26 cellular contexts compared by ENCODE assay signal in the genomic region with DNA sequence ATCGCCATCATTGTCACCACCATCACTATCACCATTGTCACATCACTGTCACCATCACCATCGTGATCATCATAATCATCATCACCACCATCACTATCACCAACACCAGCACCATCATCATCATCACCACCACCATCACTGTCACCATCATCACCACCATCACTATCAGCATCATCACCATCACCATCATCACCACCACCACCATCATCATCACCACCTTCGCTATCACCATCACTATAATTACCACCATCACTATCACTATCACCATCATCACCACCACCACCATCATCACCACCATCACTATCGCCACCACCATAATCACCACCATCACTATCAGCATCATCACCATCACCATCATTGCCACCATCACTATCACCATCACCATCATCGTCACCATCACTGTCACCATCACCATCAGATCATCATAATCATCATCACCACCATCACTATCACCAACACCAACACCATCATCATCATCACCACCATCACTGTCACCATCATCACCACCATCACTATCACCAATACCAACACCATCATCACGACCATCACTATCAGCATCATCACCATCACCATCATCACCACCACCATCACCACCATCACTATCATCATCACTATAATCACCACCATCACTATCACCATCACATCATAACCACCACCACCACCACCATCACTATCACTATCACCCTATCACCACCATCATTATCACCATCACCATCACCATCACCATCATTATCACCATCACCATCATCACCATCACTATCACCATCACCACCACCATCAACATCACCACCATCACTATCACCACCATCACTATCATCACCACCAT. TPM values are rescaled to one million over a fixed set of nuclear protein-coding genes. Genes with fewer than 3 reads are reported as not detected.
DNase-seq lines count a peak whose midpoint lies in the region; ATAC-seq, FAIRE-seq and TF ChIP-seq lines count a peak whose summit lies in the region.
"Had no signal": no experiment of that assay in that cellular context is flagged by ENCODE, and none has a peak within 500 bp of the region (broad histone marks: within the 10 kb centered on the region; RNA-seq: fewer than 3 reads in every experiment).

No MANE protein-coding gene starts in this region.

- no peak for TF ChIP-seq POLR2A in H1 (IDR thresholded peaks at IDR 0.05; ENCODE audit: control extremely low read depth in 1 of 2, low read depth in 2 of 2, low read length in 2 of 2)

- DNase-seq in activated T-cell treated with anti-CD3 and anti-CD28 coated beads, Interleukin-2, amount 50 U/mL, for 72 hours = no peak
- DNase-seq in activated T-cell treated with anti-CD3 and anti-CD28 coated beads, Interleukin-2, amount 50 U/mL, for 1 hour = no peak
- no peak for DNase-seq in H1 (ENCODE audit: low read depth in 1 of 2, low spot score in 2 of 2)
- peak; percentile 12 for DNase-seq in posterior vena cava (ENCODE audit: low spot score)
- no peak for DNase-seq in COLO668 (lab: John Stamatoyannopoulos, UW; ENCODE audit: unreplicated experiment)
- no peak for DNase-seq in central memory CD4-positive, alpha-beta T cell
- DNase-seq: BE2C; Calu3; CD8-positive, alpha-beta memory T cell; DMS153; DND-41; GM23248; KBM-7; MM.1S; NCI-H2029 treated with DMSO at 0.1 percent for 48 hours; NCI-H446 treated with DMSO at 0.1 percent for 48 hours; NCI-H526 treated with DMSO at 0.1 percent for 48 hours; Right ventricle myocardium superior; RPMI8226 had no signal

- no peaks in the 10 kb centered on the region for H3K27me3 Mint-ChIP-seq in activated T-cell treated with anti-CD3 and anti-CD28 coated beads, Interleukin-2, amount 50 U/mL, for 72 hours (ENCODE audit: low read depth)
- H3K27me3 Mint-ChIP-seq in activated T-helper 17 cell treated with anti-CD3 and anti-CD28 coated beads, Interleukin-2, amount 50 U/mL, for 72 hours = no peaks in the 10 kb centered on the region
- H3K27me3 Mint-ChIP-seq: CD8-positive, alpha-beta memory T cell had no signal

- no peak overlapping the region for H3K18ac ChIP-seq in H1 (ENCODE audit: extremely low read depth, low read length)

- no peak overlapping the region for H2BK120ac ChIP-seq in H1 (replicated peaks; ENCODE audit: low read depth, low read length)

- H4K20me1 ChIP-seq in H1 (replicated peaks in 1 of 2; ENCODE audit: control insufficient read depth in 1 of 2, insufficient read depth in 2 of 2, low read length in 2 of 2) = peaks cover 0 to 9% of the 10 kb centered on the region in 2 experiments

- H3K4me1 Mint-ChIP-seq in activated T-cell treated with anti-CD3 and anti-CD28 coated beads, Interleukin-2, amount 50 U/mL, for 72 hours (ENCODE audit: low read depth) = peaks cover 4% of the 10 kb centered on the region
- peaks cover 11% of the 10 kb centered on the region for H3K4me1 Mint-ChIP-seq in activated T-helper 17 cell treated with anti-CD3 and anti-CD28 coated beads, Interleukin-2, amount 50 U/mL, for 72 hours

- no peaks in the 10 kb centered on the region for H3K27me3 ChIP-seq in H1 (replicated peaks in 1 of 4; ENCODE audit: control insufficient read depth in 3 of 4, extremely low read depth in 1 of 4, insufficient read depth in 3 of 4, low read length in 3 of 4)
- H3K27me3 ChIP-seq: BE2C, SJSA1 had no signal

- no peak overlapping the region for H2AFZ ChIP-seq in H1 (ENCODE audit: low read length)
- H2AFZ ChIP-seq: GM23248 had no signal

- H2AK5ac ChIP-seq in H1 (ENCODE audit: low read depth, low read length) = peak overlapping the region; percentile 79; the same call in 1 of the 2 replicates

- ATAC-seq in activated T-cell treated with anti-CD3 and anti-CD28 coated beads, Interleukin-2, amount 50 U/mL, for 72 hours (replicated peaks in 1 of 2) = peak; percentile 13 to 18
- peak; percentile 16 for ATAC-seq in activated T-helper 17 cell treated with anti-CD3 and anti-CD28 coated beads, Interleukin-2, amount 50 U/mL, for 72 hours (replicated peaks)
- no peak for ATAC-seq in HG03095 (IDR thresholded peaks at IDR 0.05; ENCODE audit: unreplicated experiment)

- TF ChIP-seq EP300 in H1 (IDR thresholded peaks at IDR 0.05; ENCODE audit: borderline replicate concordance in 1 of 2, low read depth in 2 of 2, low read length in 2 of 2) = no peak

- CTCF ChIA-PET in H1 (lab: Charles Lee; ENCODE audit: partially characterized antibody) = no interaction called here

- no peaks in the 10 kb centered on the region for H3K79me2 ChIP-seq in H1 (ENCODE audit: control insufficient read depth in 1 of 2, insufficient read depth in 2 of 2, low read length in 2 of 2)

- H3K23ac ChIP-seq in H1 (ENCODE audit: insufficient read length) = no peak overlapping the region

- no peak overlapping the region for H3K27ac Mint-ChIP-seq in activated T-cell treated with anti-CD3 and anti-CD28 coated beads, Interleukin-2, amount 50 U/mL, for 72 hours
- H3K27ac Mint-ChIP-seq in activated T-helper 17 cell treated with anti-CD3 and anti-CD28 coated beads, Interleukin-2, amount 50 U/mL, for 72 hours = no peak overlapping the region
- H3K27ac Mint-ChIP-seq: CD14-positive monocyte had no signal

- peak overlapping the region in 1 of 4 experiments; percentile 4; a peak in 1 of 7 replicates for H3K9ac ChIP-seq in H1 (replicated peaks in 1 of 4; ENCODE audit: extremely low read depth in 1 of 4, low read depth in 3 of 4, low read length in 3 of 4)
- H3K9ac ChIP-seq: GM23248 had no signal

- no peaks in the 10 kb centered on the region for H3K36me3 ChIP-seq in H1 (ENCODE audit: control insufficient read depth in 2 of 4, insufficient read depth in 4 of 4, low read length in 3 of 4)
- H3K36me3 ChIP-seq: BE2C, HAP-1, SJSA1 had no signal

- H2BK5ac ChIP-seq in H1 (ENCODE audit: low read depth, low read length) = no peak overlapping the region

- H3K56ac ChIP-seq in H1 (replicated peaks; ENCODE audit: insufficient read length, low read depth, low read length) = peak overlapping the region; percentile 87

- H2BK12ac ChIP-seq in H1 (ENCODE audit: low read depth, low read length) = no peak overlapping the region

- no peak overlapping the region for H2BK15ac ChIP-seq in H1 (ENCODE audit: low read length)

- no peak overlapping the region for H3K4me2 ChIP-seq in H1 (ENCODE audit: insufficient read depth in 1 of 2, low read depth in 2 of 2, low read length in 2 of 2)

- H2BK20ac ChIP-seq in H1 (ENCODE audit: low read length) = no peak overlapping the region

- POLR2A ChIA-PET in H1 (lab: Charles Lee; ENCODE audit: partially characterized antibody) = no interaction called here

- H4K8ac ChIP-seq in H1 (ENCODE audit: extremely low read depth, insufficient read depth, low read length) = no peak overlapping the region

- no peak overlapping the region for H3K4me3 ChIP-seq in H1 (ENCODE audit: extremely low read depth in 1 of 4, insufficient read depth in 2 of 4, low read depth in 3 of 4, low read length in 4 of 4)
- H3K4me3 ChIP-seq: GM23248, HAP-1, SJSA1 had no signal

- H3K36me3 Mint-ChIP-seq in activated T-cell treated with anti-CD3 and anti-CD28 coated beads, Interleukin-2, amount 50 U/mL, for 72 hours (ENCODE audit: insufficient read depth in 2 of 2) = no peaks in the 10 kb centered on the region
- no peaks in the 10 kb centered on the region for H3K36me3 Mint-ChIP-seq in activated T-helper 17 cell treated with anti-CD3 and anti-CD28 coated beads, Interleukin-2, amount 50 U/mL, for 72 hours (ENCODE audit: low read depth)
- H3K36me3 Mint-ChIP-seq: CD14-positive monocyte; CD8-positive, alpha-beta memory T cell had no signal

- peaks cover 0 to 5% of the 10 kb centered on the region in 2 experiments; a peak in 1 of 4 replicates for H3K9me3 ChIP-seq in H1 (ENCODE audit: insufficient read depth in 2 of 2, low read depth in 1 of 2, low read length in 1 of 2)
- H3K9me3 ChIP-seq: BE2C, HAP-1, SJSA1 had no signal

- H4K91ac ChIP-seq in H1 (replicated peaks; ENCODE audit: insufficient read length, low read length) = no peak overlapping the region

- TF ChIP-seq RAD21 in H1 (IDR thresholded peaks at IDR 0.05 in 1 of 2, conservative IDR thresholded peaks at IDR 0.05 in 1 of 2; ENCODE audit: low read depth in 2 of 2, low read length in 2 of 2) = no peak

- TF ChIP-seq CTCF in H1 (IDR thresholded peaks at IDR 0.05; ENCODE audit: control extremely low read depth in 1 of 3, insufficient read depth in 1 of 3, low read depth in 1 of 3, low read length in 3 of 3) = no peak

- 93% methylated on average over 6 of the region's 6 CpGs; no CpG with 5 or more reads in 1 of the 2 experiments for WGBS in H1 (ENCODE audit: extremely low coverage in 1 of 2, insufficient coverage in 1 of 2, insufficient read length in 1 of 2, insufficient replicate concordance in 2 of 2, low coverage in 1 of 2, low lambda C conversion rate in 2 of 2, missing lambda C conversion rate in 1 of 2), 2 experiments

- H3K79me1 ChIP-seq in H1 (ENCODE audit: low read depth, low read length) = no peaks in the 10 kb centered on the region

- intact Hi-C loops in posterior vena cava (cut with DNase I) = no loop called here

- H3K4me3 Mint-ChIP-seq in activated T-cell treated with anti-CD3 and anti-CD28 coated beads, Interleukin-2, amount 50 U/mL, for 72 hours = no peak overlapping the region
- no peak overlapping the region for H3K4me3 Mint-ChIP-seq in activated T-helper 17 cell treated with anti-CD3 and anti-CD28 coated beads, Interleukin-2, amount 50 U/mL, for 72 hours
- H3K4me3 Mint-ChIP-seq: CD14-positive monocyte had no signal

- H3K4me1 ChIP-seq in H1 (replicated peaks in 1 of 4; ENCODE audit: control insufficient read depth in 3 of 4, insufficient read depth in 4 of 4, low read length in 3 of 4) = peaks cover 0 to under 1% (median 0%) of the 10 kb centered on the region in 4 experiments; a peak in 1 of 7 replicates
- H3K4me1 ChIP-seq: BE2C, HAP-1 had no signal

- no peak overlapping the region for H4K5ac ChIP-seq in H1 (ENCODE audit: insufficient read length, low read depth, low read length)

- no peak overlapping the region for H3K4ac ChIP-seq in H1 (replicated peaks; ENCODE audit: insufficient read length, low read depth, low read length)

- no peak overlapping the region for H3K14ac ChIP-seq in H1 (ENCODE audit: insufficient read length)

- no peak overlapping the region for H3K27ac ChIP-seq in H1 (ENCODE audit: low read depth, low read length)
- H3K27ac ChIP-seq: 22Rv1, GM23248, HL-60, SJSA1 had no signal

- H3K9me3 Mint-ChIP-seq in activated T-cell treated with anti-CD3 and anti-CD28 coated beads, Interleukin-2, amount 50 U/mL, for 72 hours = no peaks in the 10 kb centered on the region
- H3K9me3 Mint-ChIP-seq in activated T-helper 17 cell treated with anti-CD3 and anti-CD28 coated beads, Interleukin-2, amount 50 U/mL, for 72 hours = no peaks in the 10 kb centered on the region
- H3K9me3 Mint-ChIP-seq: CD8-positive, alpha-beta memory T cell had no signal

- no peak for FAIRE-seq in H1 (lab: Jason Lieb, UNC)

- H3K23me2 ChIP-seq in H1 (ENCODE audit: low read depth, low read length) = peaks cover 9% of the 10 kb centered on the region; the same call in 1 of the 2 replicates

RNA-seq across cellular contexts. Expression of gene GNA12, which starts 6.0 kb away (rescaled TPM):
- 10 to 100 TPM; 37.0 to 46.6 TPM for total RNA-seq in activated T-cell treated with anti-CD3 and anti-CD28 coated beads, Interleukin-2, amount 50 U/mL, for 72 hours
- total RNA-seq in activated T-helper 17 cell treated with anti-CD3 and anti-CD28 coated beads, Interleukin-2, amount 50 U/mL, for 72 hours = 10 to 100 TPM; 15.4 to 17.4 TPM
- 95.6 and 96.5 TPM in 2 replicates for total RNA-seq in H1 (2021; fragmentation: NEBNext Ultra II Directional; extraction: Animal tissue kit (Norgen Biotek cat#: 25700))
- 109 and 121 TPM in 2 replicates for polyA plus RNA-seq in H1 (2011; rRNA removed)
- 92.3 TPM for polyA plus RNA-seq in H1 (2011; cell fraction: cytosol; rRNA removed)
- polyA plus RNA-seq in H1 (2011; cell fraction: nucleus; rRNA removed) = 152 TPM
- polyA plus RNA-seq in H1 (2012, experiment 1 of 2) = 61.6 to 94.7 TPM (median 83.3 TPM) in 4 replicates
- polyA plus RNA-seq in H1 (2012, experiment 2 of 2) = 78.3 TPM
- polyA plus RNA-seq in H1 (2013, experiment 1 of 2) = 62.9 TPM
- polyA plus RNA-seq in H1 (2013, experiment 2 of 2) = 65.3 TPM
- 176 and 215 TPM in 2 replicates for polyA minus RNA-seq in H1 (2011; rRNA and poly(A)+ RNA removed)
- 71.7 TPM for polyA minus RNA-seq in H1 (2011; cell fraction: cytosol; rRNA and poly(A)+ RNA removed)
- 67.7 TPM for polyA minus RNA-seq in H1 (2011; cell fraction: nucleus; rRNA and poly(A)+ RNA removed)
- 10 to 100 TPM; 59.8 to 65.8 TPM for total RNA-seq in posterior vena cava
